Comparison of ENCODE assay signal across 8 cellular contexts in genomic region chr9:757246-757881, GRCh38.
DNase-seq lines count a peak whose midpoint lies in the region; ATAC-seq, FAIRE-seq and TF ChIP-seq lines count a peak whose summit lies in the region.

No MANE protein-coding gene starts in this region.

- DNase-seq in G401 (ENCODE audit: low spot score) (peak; percentile 35), KBM-7 (peak; percentile 61), WERI-Rb-1 (peak; percentile 69), left ventricle myocardium superior (no peak), small intestine (peak; percentile 49), DMS79 (lab: John Stamatoyannopoulos, UW) (no peak), putamen (ENCODE audit: low spot score) (no peak)

- no peak for FAIRE-seq in small intestine (lab: Jason Lieb, UNC)

- intact Hi-C loops in left ventricle myocardium superior (cut with micrococcal nuclease) = no loop called here

- H3K4me1 ChIP-seq in small intestine (ENCODE audit: control insufficient read depth in 2 of 2, insufficient read depth in 1 of 2, low read depth in 1 of 2, low read length in 1 of 2) = no peaks in the 10 kb centered on the region

- H3K9me3 ChIP-seq in WERI-Rb-1 (ENCODE audit: severe bottlenecking) (no peaks in the 10 kb centered on the region), small intestine (ENCODE audit: control insufficient read depth, low read depth) (no peaks in the 10 kb centered on the region)

- H3K27me3 ChIP-seq in WERI-Rb-1 (ENCODE audit: insufficient read depth, low read depth, severe bottlenecking) (no peaks in the 10 kb centered on the region), small intestine (ENCODE audit: control insufficient read depth in 2 of 2, insufficient read depth in 2 of 2, low read length in 2 of 2) (no peaks in the 10 kb centered on the region)

- H3K27ac ChIP-seq in WERI-Rb-1 (no peak overlapping the region), small intestine (ENCODE audit: low read depth in 1 of 2, low read length in 1 of 2) (no peak overlapping the region)

- in situ Hi-C loops in G401 (cut with HindIII; ENCODE audit: low sequenced_read_pairs) = no loop called here
- in situ Hi-C loops in KBM-7 (cut with MboI; ENCODE audit: low pct_unique_long_range_greater_than_20kb, low sequenced_read_pairs) = no loop called here

- ATAC-seq in left ventricle myocardium superior (peak; percentile 68), HG03565 (IDR thresholded peaks at IDR 0.05; ENCODE audit: unreplicated experiment) (no peak)

- H3K36me3 ChIP-seq in WERI-Rb-1 = no peaks in the 10 kb centered on the region; the same call in 1 of the 2 replicates
- H3K36me3 ChIP-seq in small intestine (ENCODE audit: control insufficient read depth in 2 of 2, insufficient read depth in 2 of 2, low read length in 2 of 2) = no peaks in the 10 kb centered on the region

- 66 to 72% (median 71%) methylated on average over 13 of the region's 13 CpGs for WGBS in small intestine, 3 donors

- H3K4me3 ChIP-seq in WERI-Rb-1 (ENCODE audit: low read depth, low read length) = no peak overlapping the region
- H3K4me3 ChIP-seq in small intestine (ENCODE audit: low read depth in 1 of 2, low read length in 2 of 2) = no peak overlapping the region

- TF ChIP-seq CTCF in WERI-Rb-1 (IDR thresholded peaks at IDR 0.05; ENCODE audit: low read depth, low read length) = peak; percentile 61

Comparison
In these comparisons a context has a peak if more than half of its experiments do, and no peak if none do; other contexts are left out.
1. DNase-seq: peak in G401 (single experiment), KBM-7 (single experiment), WERI-Rb-1 (single experiment) and small intestine (single experiment); none in left ventricle myocardium superior (single experiment), DMS79 (single experiment) and putamen (single experiment).